Comparison of ENCODE assay signal across 4 cellular contexts in genomic region chr4:18342847-18343246, GRCh38.
"Had no signal": no experiment of that assay in that cellular context is flagged by ENCODE, and none has a peak within 500 bp of the region (broad histone marks: within the 10 kb centered on the region; RNA-seq: fewer than 3 reads in every experiment).

No MANE protein-coding gene starts in this region.

- H3K4me3 ChIP-seq: GM23338 had no signal

- DNase-seq: H9, HCEC 1CT, IMR-90 had no signal

- H3K4me3 Mint-ChIP-seq: GM23338, H9 had no signal

- H3K27ac Mint-ChIP-seq: GM23338, H9 had no signal

- H3K4me1 Mint-ChIP-seq: GM23338, H9 had no signal
